Comparison of ENCODE assay signal across 8 cellular contexts in the genomic region with DNA sequence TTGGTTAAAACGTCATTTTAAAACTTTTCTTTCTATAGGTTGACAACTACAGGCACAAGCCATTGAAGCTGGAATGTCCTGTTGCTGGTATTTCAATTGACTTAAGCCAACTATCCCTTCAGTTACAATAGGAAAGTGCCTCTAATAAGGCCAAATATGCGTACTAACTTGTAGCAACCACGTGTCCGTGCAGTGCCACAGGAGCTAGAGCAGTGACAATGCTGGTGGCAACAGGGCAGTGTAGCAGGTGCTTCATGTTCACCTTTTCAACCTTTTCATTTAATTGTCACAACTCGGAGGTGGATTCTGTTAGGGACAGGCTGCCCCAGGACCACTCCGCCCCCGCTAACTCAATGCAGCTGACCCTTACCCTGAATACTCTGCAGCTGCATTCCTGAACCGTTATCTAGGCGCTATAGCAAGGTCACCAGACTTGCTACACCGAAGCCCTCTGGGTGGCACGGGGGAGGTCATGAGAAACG. TPM values are rescaled to one million over a fixed set of nuclear protein-coding genes. Genes with fewer than 3 reads are reported as not detected.
DNase-seq lines count a peak whose midpoint lies in the region; ATAC-seq and TF ChIP-seq lines count a peak whose summit lies in the region.

No MANE protein-coding gene starts in this region.

- no peak for TF ChIP-seq POLR2A in GM18505 (IDR thresholded peaks at IDR 0.05; ENCODE audit: borderline replicate concordance, extremely low read depth, insufficient read depth, insufficient read length)

- H3K27ac ChIP-seq in iPS DF 6.9 (ENCODE audit: low read length) (no peak overlapping the region), thoracic aorta (peak overlapping the region; percentile 83 to 94)

- H3K36me3 ChIP-seq in iPS DF 6.9 (ENCODE audit: control insufficient read depth, insufficient read depth, low read length): peaks cover 17% of the 10 kb centered on the region; the same call in 1 of the 2 replicates
- H3K36me3 ChIP-seq in thoracic aorta: no peaks in the 10 kb centered on the region

- no peak for DNase-seq in T-helper 1 cell
- peak; percentile 60 for DNase-seq in activated CD8-positive, alpha-beta memory T cell treated with anti-CD3 and anti-CD28 coated beads, Interleukin-2, amount 50 U/mL, for 48 hours
- DNase-seq in iPS DF 6.9 (ENCODE audit: low read depth, low spot score): no peak
- DNase-seq in thoracic aorta (ENCODE audit: low spot score): no peak
- DNase-seq in CD14-positive monocyte (ENCODE audit: low spot score): no peak

- H3K4me1 ChIP-seq in iPS DF 6.9 (ENCODE audit: control insufficient read depth, insufficient read depth, low read length) (0 out of 2 replicates have a peak, but pooled peaks cover 2% of the 10 kb centered on the region), thoracic aorta (ENCODE audit: control insufficient read depth in 1 of 2, low read depth in 2 of 2) (peaks cover 12 to 26% of the 10 kb centered on the region in 2 donors)

- no peaks in the 10 kb centered on the region for H3K9me3 Mint-ChIP-seq in T-helper 1 cell treated with Interleukin-12 subunit alpha and Interleukin-12 subunit beta and Interleukin-4 antibody, amounts not matched to agents 30 μg/mL and 1 μg/mL, for 36 hours
- H3K9me3 Mint-ChIP-seq in CD14-positive monocyte: peaks cover 0 to 3% (median 0%) of the 10 kb centered on the region in 7 donors

- TF ChIP-seq CTCF in thoracic aorta (IDR thresholded peaks at IDR 0.05) (no peak), CD14-positive monocyte (IDR thresholded peaks at IDR 0.05) (no peak)

- H3K27me3 ChIP-seq in iPS DF 6.9 (ENCODE audit: control insufficient read depth, insufficient read depth, low read length): no peaks in the 10 kb centered on the region
- no peaks in the 10 kb centered on the region for H3K27me3 ChIP-seq in thoracic aorta (replicated peaks; ENCODE audit: insufficient read depth)

- H3K4me1 Mint-ChIP-seq in T-helper 1 cell treated with Interleukin-12 subunit alpha and Interleukin-12 subunit beta and Interleukin-4 antibody, amounts not matched to agents 30 μg/mL and 1 μg/mL, for 36 hours (ENCODE audit: low read depth): peaks cover 49% of the 10 kb centered on the region
- peaks cover 25% of the 10 kb centered on the region for H3K4me1 Mint-ChIP-seq in CD14-positive monocyte

- H3K27ac Mint-ChIP-seq in T-helper 1 cell treated with Interleukin-12 subunit alpha and Interleukin-12 subunit beta and Interleukin-4 antibody, amounts not matched to agents 30 μg/mL and 1 μg/mL, for 36 hours: peak overlapping the region; percentile 96
- H3K27ac Mint-ChIP-seq in CD14-positive monocyte: no peak overlapping the region

- H3K4me3 Mint-ChIP-seq in T-helper 1 cell treated with Interleukin-12 subunit alpha and Interleukin-12 subunit beta and Interleukin-4 antibody, amounts not matched to agents 30 μg/mL and 1 μg/mL, for 36 hours: peak overlapping the region; percentile 94
- H3K4me3 Mint-ChIP-seq in CD14-positive monocyte: peak overlapping the region in 1 of 2 donors; percentile 89

- peaks cover 5% of the 10 kb centered on the region for H3K27me3 Mint-ChIP-seq in T-helper 1 cell treated with Interleukin-12 subunit alpha and Interleukin-12 subunit beta and Interleukin-4 antibody, amounts not matched to agents 30 μg/mL and 1 μg/mL, for 36 hours (ENCODE audit: low read depth)
- H3K27me3 Mint-ChIP-seq in CD14-positive monocyte (ENCODE audit: low read depth in 3 of 3): peaks cover 1 to 11% (median 5%) of the 10 kb centered on the region in 3 donors

- intact Hi-C loops in CD14-positive monocyte (cut with micrococcal nuclease): loop anchor here (5.0 to 10.0 kb wide), 3 partner anchors 141 to 659 kb away; a partner anchor contains a TSS

- H3K9me3 ChIP-seq in iPS DF 6.9 (ENCODE audit: control insufficient read depth, insufficient read depth, low read length) (no peaks in the 10 kb centered on the region), thoracic aorta (no peaks in the 10 kb centered on the region)

- ATAC-seq in thoracic aorta (ENCODE audit: insufficient number of reproducible peaks, low FRiP score, low read depth): no peak
- no peak for ATAC-seq in GM18505 (IDR thresholded peaks at IDR 0.05; ENCODE audit: unreplicated experiment)
- ATAC-seq in HG03469 (IDR thresholded peaks at IDR 0.05; ENCODE audit: unreplicated experiment): no peak

- H3K36me3 Mint-ChIP-seq in T-helper 1 cell treated with Interleukin-12 subunit alpha and Interleukin-12 subunit beta and Interleukin-4 antibody, amounts not matched to agents 30 μg/mL and 1 μg/mL, for 36 hours (ENCODE audit: low read depth): peaks cover 30% of the 10 kb centered on the region
- peaks cover 14 to 22% of the 10 kb centered on the region in 2 donors for H3K36me3 Mint-ChIP-seq in CD14-positive monocyte

- H3K4me3 ChIP-seq in iPS DF 6.9 (ENCODE audit: low read length): peak overlapping the region; percentile 97; the same call in 1 of the 2 replicates
- peak overlapping the region; percentile 76 for H3K4me3 ChIP-seq in thoracic aorta

- WGBS in iPS DF 6.9 (ENCODE audit: insufficient coverage, insufficient read length): no CpG with 5 or more reads among the region's 12 CpGs

RNA-seq across cellular contexts. Expression of a gene that starts 37.7 kb away (rescaled TPM):
- total RNA-seq in thoracic aorta: not detected
- polyA plus RNA-seq in CD14-positive monocyte: not detected

RNA-seq across cellular contexts. Expression of a gene that starts 54.4 kb away (rescaled TPM):
- 10 to 100 TPM; 12.2 to 15.5 TPM for total RNA-seq in thoracic aorta
- 1 to 10 TPM; 2.3 to 3.9 TPM for polyA plus RNA-seq in CD14-positive monocyte
